ENCODE assay signal across 8 cellular contexts in genomic region chr1:13702425-13703127, GRCh38. TPM values are rescaled to one million over a fixed set of nuclear protein-coding genes. Genes with fewer than 3 reads are reported as not detected.
DNase-seq lines count a peak whose midpoint lies in the region; ATAC-seq and TF ChIP-seq lines count a peak whose summit lies in the region.

No MANE protein-coding gene starts in this region.

- ATAC-seq in GM19438 (IDR thresholded peaks at IDR 0.05; ENCODE audit: low read depth, unreplicated experiment) (peak; percentile 67), HG03469 (IDR thresholded peaks at IDR 0.05; ENCODE audit: unreplicated experiment) (peak; percentile 77)

- no peaks in the 10 kb centered on the region for H3K27me3 ChIP-seq in left ventricle myocardium inferior (ENCODE audit: low read depth)

- H3K4me1 ChIP-seq in left ventricle myocardium inferior = peaks cover 31% of the 10 kb centered on the region

- no peak overlapping the region for H3K27ac ChIP-seq in left ventricle myocardium inferior (replicated peaks)

- H3K4me3 ChIP-seq in left ventricle myocardium inferior = no peak overlapping the region

- DNase-seq in activated T-helper 9 cell treated with anti-CD3 and anti-CD28 coated beads, Interleukin-2, amount 50 U/mL, for 16 hours (ENCODE audit: low read depth) = peak; percentile 47
- peak; percentile 21 for DNase-seq in stimulated activated CD8-positive, alpha-beta memory T cell treated with anti-CD3 and anti-CD28 coated beads, Interleukin-4, amount 100 ng/mL, for 24 hours (ENCODE audit: low read depth)
- DNase-seq in HuH-7.5 (ENCODE audit: low spot score) = no peak
- no peak for DNase-seq in left ventricle myocardium inferior
- DNase-seq in GM03348 (ENCODE audit: low spot score) = no peak
- no peak for DNase-seq in NCI-H2227 treated with DMSO at 0.1 percent for 48 hours (lab: John Stamatoyannopoulos, UW)

- intact Hi-C loops in left ventricle myocardium inferior (cut with micrococcal nuclease) = no loop called here

- H3K9me3 ChIP-seq in left ventricle myocardium inferior (replicated peaks) = peaks cover 6% of the 10 kb centered on the region

- TF ChIP-seq CTCF in left ventricle myocardium inferior (IDR thresholded peaks at IDR 0.05; ENCODE audit: borderline replicate concordance) = no peak

- H3K36me3 ChIP-seq in left ventricle myocardium inferior = no peaks in the 10 kb centered on the region

RNA-seq across cellular contexts. Expression of gene PRDM2, which starts 2.6 kb away (rescaled TPM):
- total RNA-seq in left ventricle myocardium inferior = 36.1 TPM

Comparison
In these comparisons a context has a peak if more than half of its experiments do, and no peak if none do; other contexts are left out.
1. DNase-seq: peak in activated T-helper 9 cell treated with anti-CD3 and anti-CD28 coated beads, Interleukin-2, amount 50 U/mL, for 16 hours (single experiment) and stimulated activated CD8-positive, alpha-beta memory T cell treated with anti-CD3 and anti-CD28 coated beads, Interleukin-4, amount 100 ng/mL, for 24 hours (single experiment); none in HuH-7.5 (single experiment), left ventricle myocardium inferior (single experiment), GM03348 (single experiment) and NCI-H2227 treated with DMSO at 0.1 percent for 48 hours (single experiment).